Comparison of ENCODE assay signal across 8 cellular contexts in the genomic region with DNA sequence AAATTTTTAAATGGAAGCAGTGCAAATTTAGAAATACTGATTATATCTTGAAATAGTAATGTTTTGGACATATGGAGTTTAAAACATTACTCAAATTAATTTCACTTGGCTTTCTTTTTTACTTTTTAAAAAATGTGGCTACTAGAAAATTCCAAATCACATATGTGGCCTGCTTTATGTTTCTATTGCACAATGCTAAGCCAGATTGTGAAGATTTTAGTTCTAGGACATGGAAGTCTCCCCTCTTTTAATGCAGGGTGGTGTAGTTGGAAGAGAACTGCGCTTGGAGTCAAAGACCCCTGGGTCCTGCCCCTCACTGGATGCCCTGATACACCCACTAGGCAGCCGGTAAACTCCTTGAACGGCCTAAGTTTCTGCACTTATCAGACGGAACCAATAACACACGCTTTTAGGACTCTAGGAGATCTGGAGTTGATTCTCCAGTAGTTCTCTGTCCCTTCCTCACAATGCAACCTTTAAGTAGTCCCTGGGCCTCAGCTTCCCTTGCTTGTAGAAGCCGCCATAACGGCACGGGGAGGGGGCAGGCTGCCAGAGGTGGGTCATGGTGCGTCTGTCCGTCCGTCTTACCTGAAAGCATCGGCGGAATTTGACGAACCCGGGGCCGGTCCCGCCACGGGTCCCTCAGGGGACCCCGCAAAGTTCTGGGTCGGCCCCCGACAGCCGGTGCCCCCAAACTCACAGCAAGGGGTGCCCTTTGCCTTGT. TPM values are rescaled to one million over a fixed set of nuclear protein-coding genes. Genes with fewer than 3 reads are reported as not detected.
DNase-seq lines count a peak whose midpoint lies in the region; ATAC-seq and TF ChIP-seq lines count a peak whose summit lies in the region.

No MANE protein-coding gene starts in this region.

- peaks cover 14% of the 10 kb centered on the region for H3K4me1 Mint-ChIP-seq in chondrocyte (ENCODE audit: low read depth)

- H3K36me3 ChIP-seq in lung (ENCODE audit: control insufficient read depth in 2 of 2, insufficient read depth in 2 of 2, low read length in 2 of 2): no peaks in the 10 kb centered on the region
- no peaks in the 10 kb centered on the region for H3K36me3 ChIP-seq in transverse colon

- 8 to 14% methylated on average over 22 of the region's 22 CpGs for WGBS in lung, 2 donors
- WGBS in transverse colon (ENCODE audit: low coverage in 1 of 2), 2 donors: 7% methylated on average over 22 of the region's 22 CpGs; no CpG with 5 or more reads in 1 of the 2 donors

- no peaks in the 10 kb centered on the region for H3K27me3 Mint-ChIP-seq in chondrocyte (ENCODE audit: low read depth)

- in situ Hi-C loops in transverse colon (cut with MboI; ENCODE audit: low pct_ligation_motif_present in 1 of 4, low pct_unique_long_range_greater_than_20kb in 1 of 4, low sequenced_read_pairs in 3 of 4): no loop called here

- peaks cover 0 to 3% of the 10 kb centered on the region in 2 donors for H3K4me1 ChIP-seq in lung (ENCODE audit: control insufficient read depth in 2 of 2, insufficient read depth in 2 of 2, low read length in 2 of 2)
- peaks cover 11 to 23% (median 15%) of the 10 kb centered on the region in 4 donors for H3K4me1 ChIP-seq in transverse colon

- H3K9me3 ChIP-seq in lung (ENCODE audit: control insufficient read depth in 2 of 2, insufficient read depth in 1 of 2, low read length in 1 of 2) (no peaks in the 10 kb centered on the region), transverse colon (no peaks in the 10 kb centered on the region)

- peak overlapping the region; percentile 90 for H3K4me3 ChIP-seq in lung
- H3K4me3 ChIP-seq in transverse colon: peak overlapping the region; percentile 64 to 89 (median 82)

- DNase-seq in SIG-M5 treated with dmso at 0.1 percent for 504 hours (lab: John Stamatoyannopoulos, UW; ENCODE audit: unreplicated experiment): peak; percentile 7
- DNase-seq in SIG-M5 (lab: John Stamatoyannopoulos, UW): no peak
- peak; percentile 55 for DNase-seq in NCI-H748 (lab: John Stamatoyannopoulos, UW; ENCODE audit: unreplicated experiment)
- no peak for DNase-seq in chondrocyte (ENCODE audit: low spot score)
- DNase-seq in lung (ENCODE audit: low spot score): no peak
- no peak for DNase-seq in transverse colon

- TF ChIP-seq CTCF in chondrocyte (IDR thresholded peaks at IDR 0.05): no peak
- TF ChIP-seq CTCF in lung (IDR thresholded peaks at IDR 0.05; ENCODE audit: control extremely low read depth, extremely low read depth): no peak
- no peak for TF ChIP-seq CTCF in transverse colon (IDR thresholded peaks at IDR 0.05)

- intact Hi-C loops in transverse colon (cut with DNase I; ENCODE audit: low total_unique reads): no loop called here

- H3K27me3 ChIP-seq in lung (ENCODE audit: control insufficient read depth, insufficient read depth) (no peaks in the 10 kb centered on the region), transverse colon (no peaks in the 10 kb centered on the region)

- H3K27ac ChIP-seq in lung (ENCODE audit: low read depth in 1 of 2, low read length in 1 of 2) (peak overlapping the region; percentile 90 to 92), transverse colon (peak overlapping the region; percentile 86 to 89 (median 88))

- H3K36me3 Mint-ChIP-seq in chondrocyte (ENCODE audit: low read depth): peaks cover 3% of the 10 kb centered on the region

- ATAC-seq in lung (ENCODE audit: insufficient read depth, low FRiP score) (no peak), GM19328 (IDR thresholded peaks at IDR 0.05; ENCODE audit: unreplicated experiment) (no peak), GM19452 (IDR thresholded peaks at IDR 0.05; ENCODE audit: unreplicated experiment) (no peak)

- peak overlapping the region; percentile 87 for H3K4me3 Mint-ChIP-seq in chondrocyte (ENCODE audit: unreplicated experiment)

- peak overlapping the region; percentile 99 for H3K27ac Mint-ChIP-seq in chondrocyte (ENCODE audit: unreplicated experiment)

- no peak for TF ChIP-seq POLR2A in transverse colon (IDR thresholded peaks at IDR 0.05)

- TF ChIP-seq EP300 in transverse colon (IDR thresholded peaks at IDR 0.05; ENCODE audit: low read depth): no peak

- no peaks in the 10 kb centered on the region for H3K9me3 Mint-ChIP-seq in chondrocyte (ENCODE audit: low read depth)

RNA-seq across cellular contexts. Expression of a gene that starts 0.5 kb away (rescaled TPM):
- total RNA-seq in chondrocyte: 1.5 to 5.4 TPM (median 1.8 TPM) in 3 replicates
- 10 to 100 TPM in 1 of 2 donors, 1 to 10 TPM in 1; 9.9 to 10.0 TPM for total RNA-seq in lung
- polyA plus RNA-seq in lung: 1 to 10 TPM; 1.1 to 2.1 TPM
- under 1 TPM in 3 of 4 donors, not detected in 1; 0.20 to 0.79 (median 0.27) TPM for total RNA-seq in transverse colon

RNA-seq across cellular contexts. Expression of a gene that starts 0.7 kb away (rescaled TPM):
- total RNA-seq in chondrocyte (29.9 to 44.5 TPM (median 33.5 TPM) in 3 replicates), lung (10 to 100 TPM; 25.9 to 32.4 TPM), transverse colon (10 to 100 TPM; 15.0 to 19.8 (median 18.9) TPM)
- 10 to 100 TPM; 24.8 to 49.0 TPM for polyA plus RNA-seq in lung

RNA-seq across cellular contexts. Expression of a gene that starts 26.1 kb away (rescaled TPM):
- total RNA-seq in chondrocyte (44.8 to 54.1 TPM (median 47.7 TPM) in 3 replicates), lung (10 to 100 TPM; 27.3 to 57.7 TPM), transverse colon (10 to 100 TPM; 19.1 to 48.3 (median 32.9) TPM)
- 10 to 100 TPM; 25.6 to 31.1 TPM for polyA plus RNA-seq in lung

RNA-seq across cellular contexts. Expression of a gene that starts 45.0 kb away (rescaled TPM):
- 80.3 to 87.0 TPM (median 85.7 TPM) in 3 replicates for total RNA-seq in chondrocyte
- 10 to 100 TPM; 38.2 to 64.0 TPM for total RNA-seq in lung
- 10 to 100 TPM; 17.8 to 49.4 TPM for polyA plus RNA-seq in lung
- 100 to 1,000 TPM in 3 of 4 donors, 10 to 100 TPM in 1; 34.6 to 189 (median 138) TPM for total RNA-seq in transverse colon

RNA-seq across cellular contexts. Expression of a gene that starts 50.0 kb away (rescaled TPM):
- total RNA-seq in chondrocyte: 37.7 to 58.6 TPM (median 43.3 TPM) in 3 replicates
- total RNA-seq in lung: 10 to 100 TPM; 61.7 to 69.1 TPM
- polyA plus RNA-seq in lung: 10 to 100 TPM; 24.1 to 35.8 TPM
- 10 to 100 TPM; 51.5 to 84.9 (median 77.6) TPM for total RNA-seq in transverse colon

Comparison
In these comparisons a context has a peak if more than half of its experiments do, and no peak if none do; other contexts are left out.
1. DNase-seq: peak in SIG-M5 treated with dmso at 0.1 percent for 504 hours (single experiment) and NCI-H748 (single experiment); none in SIG-M5 (single experiment), chondrocyte (single experiment), lung (single experiment) and transverse colon (single experiment).